ENCODE assay signal across 10 cellular contexts in the genomic region with DNA sequence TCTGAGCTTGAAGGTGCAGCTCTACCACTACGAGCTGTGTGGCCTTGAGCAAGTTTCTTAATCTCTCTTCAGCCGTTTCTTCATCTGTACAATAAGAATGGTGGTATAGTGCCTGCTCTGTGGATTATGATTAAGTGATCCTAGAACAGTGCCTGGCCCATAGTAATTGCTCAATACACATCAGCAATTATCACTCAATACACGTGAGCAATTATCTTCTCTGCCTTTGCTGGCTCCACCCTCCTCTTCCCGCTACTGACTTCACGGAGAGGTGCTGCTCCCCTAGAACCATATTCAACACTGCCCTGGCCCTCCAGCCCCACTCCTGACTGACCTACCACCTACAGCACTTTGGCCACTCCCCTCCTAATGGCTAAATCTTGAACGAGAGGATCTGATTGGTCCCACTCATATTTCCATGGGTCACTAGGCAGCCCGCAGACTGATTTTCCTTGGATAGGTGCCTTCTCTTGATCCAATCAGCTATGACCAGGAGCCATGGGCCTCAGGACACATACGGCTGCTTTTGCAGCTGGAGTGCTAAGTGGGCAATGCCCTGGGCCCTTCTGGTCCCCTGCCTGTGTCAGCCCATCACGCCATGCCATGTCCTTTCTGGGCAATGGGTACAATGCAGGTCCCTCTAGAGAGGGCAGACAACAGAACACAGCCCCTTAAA.
DNase-seq lines count a peak whose midpoint lies in the region; ATAC-seq and TF ChIP-seq lines count a peak whose summit lies in the region.
"Had no signal": no experiment of that assay in that cellular context is flagged by ENCODE, and none has a peak within 500 bp of the region (broad histone marks: within the 10 kb centered on the region; RNA-seq: fewer than 3 reads in every experiment).

No MANE protein-coding gene starts in this region.

- H3K27me3 ChIP-seq in body of pancreas (no peaks in the 10 kb centered on the region), thoracic aorta (replicated peaks; ENCODE audit: insufficient read depth) (no peaks in the 10 kb centered on the region)

- no peaks in the 10 kb centered on the region for H3K9me3 Mint-ChIP-seq in memory B cell

- H3K9me3 ChIP-seq in body of pancreas: no peaks in the 10 kb centered on the region
- no peaks in the 10 kb centered on the region for H3K9me3 ChIP-seq in thoracic aorta

- H3K36me3 Mint-ChIP-seq in memory B cell: peaks cover 4% of the 10 kb centered on the region

- 73% methylated on average over 7 to 9 of the region's 9 CpGs for whole genome bisulfite sequencing in body of pancreas, 2 donors

- no peak overlapping the region for H3K4me3 Mint-ChIP-seq in memory B cell

- DNase-seq in body of pancreas (no peak), memory B cell (ENCODE audit: low spot score in 2 of 2) (no peak), thoracic aorta (ENCODE audit: low spot score) (no peak), DMS153 (lab: John Stamatoyannopoulos, UW) (no peak), SKM-1 (lab: John Stamatoyannopoulos, UW; ENCODE audit: unreplicated experiment) (no peak)
- DNase-seq: MM.1S, NCI-H82 had no signal

- H3K4me1 ChIP-seq in body of pancreas (peaks cover 38% of the 10 kb centered on the region), thoracic aorta (ENCODE audit: control insufficient read depth in 1 of 2, low read depth in 2 of 2) (peaks cover 22 to 55% of the 10 kb centered on the region in 2 donors)

- TF ChIP-seq EP300 in Ishikawa (IDR thresholded peaks at IDR 0.05; ENCODE audit: borderline replicate concordance): no peak

- H3K36me3 ChIP-seq in body of pancreas (replicated peaks in 1 of 2; ENCODE audit: insufficient read depth in 1 of 2, low read depth in 2 of 2) (peaks cover 0 to 3% of the 10 kb centered on the region in 2 donors), thoracic aorta (no peaks in the 10 kb centered on the region)

- H3K4me3 ChIP-seq in body of pancreas (no peak overlapping the region), thoracic aorta (no peak overlapping the region)

- H3K4me1 Mint-ChIP-seq in memory B cell: peaks cover 22% of the 10 kb centered on the region

- no peak for TF ChIP-seq POLR2A in body of pancreas (IDR thresholded peaks at IDR 0.05)

- peak overlapping the region; percentile 36 for H3K27ac Mint-ChIP-seq in memory B cell

- no peak for TF ChIP-seq RAD21 in Ishikawa (IDR thresholded peaks at IDR 0.05; ENCODE audit: low read depth)

- TF ChIP-seq CTCF in body of pancreas (IDR thresholded peaks at IDR 0.05): no peak
- TF ChIP-seq CTCF in thoracic aorta (IDR thresholded peaks at IDR 0.05): no peak

- H3K27ac ChIP-seq in body of pancreas (peak overlapping the region; percentile 53 to 79 (median 74)), thoracic aorta (peak overlapping the region; percentile 91 to 95)
- H3K27ac ChIP-seq: VCaP had no signal

- ATAC-seq in body of pancreas (no peak), memory B cell (ENCODE audit: low read depth) (no peak), thoracic aorta (ENCODE audit: insufficient number of reproducible peaks, low FRiP score, low read depth) (no peak), GM18868 (IDR thresholded peaks at IDR 0.05; ENCODE audit: unreplicated experiment) (no peak)

- H3K27me3 Mint-ChIP-seq in memory B cell: no peaks in the 10 kb centered on the region

- intact Hi-C loops in body of pancreas (cut with DNase I): no loop called here

TF ChIP-seq in Ishikawa, 13 proteins besides CTCF, POLR2A, EP300 and RAD21:
- no peak for TF ChIP-seq FOXM1 (IDR thresholded peaks at IDR 0.05; ENCODE audit: borderline replicate concordance, low read depth)
- TF ChIP-seq EGR1 (IDR thresholded peaks at IDR 0.05): no peak
- peak; percentile 53; the same call in 1 of the 2 replicates for TF ChIP-seq CEBPB (IDR thresholded peaks at IDR 0.05)
